10 cellular contexts compared by ENCODE assay signal in genomic region chr6:151393410-151393809, GRCh38. TPM values are rescaled to one million over a fixed set of nuclear protein-coding genes. Genes with fewer than 3 reads are reported as not detected.
DNase-seq lines count a peak whose midpoint lies in the region; ATAC-seq and TF ChIP-seq lines count a peak whose summit lies in the region.
"Had no signal": no experiment of that assay in that cellular context is flagged by ENCODE, and none has a peak within 500 bp of the region (broad histone marks: within the 10 kb centered on the region; RNA-seq: fewer than 3 reads in every experiment).

No MANE protein-coding gene starts in this region.

- H3K9me3 ChIP-seq in SK-N-MC (ENCODE audit: low read depth, low read length) (no peaks in the 10 kb centered on the region), smooth muscle cell (replicated peaks; ENCODE audit: low read depth) (no peaks in the 10 kb centered on the region), esophagus squamous epithelium (no peaks in the 10 kb centered on the region), lower lobe of right lung (no peaks in the 10 kb centered on the region)
- H3K9me3 ChIP-seq: ascending aorta had no signal

- H3K4me3 ChIP-seq in SK-N-MC (peak overlapping the region; percentile 98), smooth muscle cell (peak overlapping the region; percentile 95), esophagus squamous epithelium (no peak overlapping the region), lower lobe of right lung (no peak overlapping the region)

- peak overlapping the region; percentile 95 for H3K27ac Mint-ChIP-seq in activated T-cell treated with anti-CD3 and anti-CD28 coated beads, Interleukin-2, amount 50 U/mL, for 72 hours
- H3K27ac Mint-ChIP-seq in endothelial cell (ENCODE audit: unreplicated experiment), result no peak overlapping the region

- H3K4me1 Mint-ChIP-seq in activated T-cell treated with anti-CD3 and anti-CD28 coated beads, Interleukin-2, amount 50 U/mL, for 72 hours (ENCODE audit: low read depth), result peaks cover 62% of the 10 kb centered on the region
- H3K4me1 Mint-ChIP-seq in endothelial cell (ENCODE audit: unreplicated experiment), result peaks cover 30% of the 10 kb centered on the region

- H4K20me1 ChIP-seq in smooth muscle cell (ENCODE audit: low read depth), result peaks cover 68% of the 10 kb centered on the region

- H3K4me3 Mint-ChIP-seq in activated T-cell treated with anti-CD3 and anti-CD28 coated beads, Interleukin-2, amount 50 U/mL, for 72 hours, result peak overlapping the region; percentile 97
- H3K4me3 Mint-ChIP-seq in endothelial cell (ENCODE audit: unreplicated experiment), result peak overlapping the region; percentile 94

- peaks cover 8 to 19% of the 10 kb centered on the region in 2 donors for H3K36me3 Mint-ChIP-seq in activated T-cell treated with anti-CD3 and anti-CD28 coated beads, Interleukin-2, amount 50 U/mL, for 72 hours (ENCODE audit: insufficient read depth in 2 of 2)
- peaks cover 21% of the 10 kb centered on the region for H3K36me3 Mint-ChIP-seq in endothelial cell (ENCODE audit: low read depth, unreplicated experiment)

- peaks cover 72% of the 10 kb centered on the region for H3K79me2 ChIP-seq in smooth muscle cell (ENCODE audit: low read depth)

- H3K9me3 Mint-ChIP-seq in activated T-cell treated with anti-CD3 and anti-CD28 coated beads, Interleukin-2, amount 50 U/mL, for 72 hours, result no peaks in the 10 kb centered on the region
- no peaks in the 10 kb centered on the region for H3K9me3 Mint-ChIP-seq in endothelial cell (ENCODE audit: unreplicated experiment)

- H3K9ac ChIP-seq in SK-N-MC (ENCODE audit: insufficient read length) (peak overlapping the region; percentile 83), smooth muscle cell (ENCODE audit: low read depth) (no peak overlapping the region)

- peaks cover 23% of the 10 kb centered on the region for H3F3A ChIP-seq in smooth muscle cell (ENCODE audit: low read depth)

- no peaks in the 10 kb centered on the region for H3K27me3 Mint-ChIP-seq in activated T-cell treated with anti-CD3 and anti-CD28 coated beads, Interleukin-2, amount 50 U/mL, for 72 hours (ENCODE audit: low read depth)
- H3K27me3 Mint-ChIP-seq in endothelial cell (ENCODE audit: unreplicated experiment), result peaks cover 21% of the 10 kb centered on the region

- peaks cover 19% of the 10 kb centered on the region for H3K4me1 ChIP-seq in smooth muscle cell (ENCODE audit: low read depth)
- peaks cover 20 to 61% (median 23%) of the 10 kb centered on the region in 3 donors for H3K4me1 ChIP-seq in esophagus squamous epithelium
- H3K4me1 ChIP-seq in lower lobe of right lung, result peaks cover 53% of the 10 kb centered on the region

- H2AFZ ChIP-seq in smooth muscle cell (ENCODE audit: low read depth), result no peak overlapping the region

- TF ChIP-seq CTCF in endothelial cell (IDR thresholded peaks at IDR 0.05; ENCODE audit: unreplicated experiment) (no peak), smooth muscle cell (IDR thresholded peaks at IDR 0.05; ENCODE audit: borderline replicate concordance, insufficient read depth, poor library complexity, severe bottlenecking) (no peak), esophagus squamous epithelium (IDR thresholded peaks at IDR 0.05) (no peak), lower lobe of right lung (IDR thresholded peaks at IDR 0.05) (no peak)

- peak overlapping the region; percentile 96 for H3K4me2 ChIP-seq in smooth muscle cell

- no peak for ATAC-seq in activated T-cell treated with anti-CD3 and anti-CD28 coated beads, Interleukin-2, amount 50 U/mL, for 72 hours (replicated peaks in 1 of 2)
- ATAC-seq in lower lobe of right lung, result no peak

- H3K27me3 ChIP-seq in smooth muscle cell (ENCODE audit: low read depth) (no peaks in the 10 kb centered on the region), esophagus squamous epithelium (no peaks in the 10 kb centered on the region), lower lobe of right lung (ENCODE audit: low read depth) (no peaks in the 10 kb centered on the region)
- H3K27me3 ChIP-seq: ascending aorta had no signal

- H3K27ac ChIP-seq in SK-N-MC (peak overlapping the region; percentile 85), smooth muscle cell (ENCODE audit: low read depth) (peak overlapping the region; percentile 98), esophagus squamous epithelium (peak overlapping the region in 1 of 4 donors; percentile 100), lower lobe of right lung (no peak overlapping the region)

- DNase-seq in activated T-cell treated with anti-CD3 and anti-CD28 coated beads, Interleukin-2, amount 50 U/mL, for 72 hours, result no peak
- no peak for DNase-seq in activated T-cell treated with anti-CD3 and anti-CD28 coated beads, Interleukin-2, amount 50 U/mL, for 1 hour
- no peak for DNase-seq in SK-N-MC (ENCODE audit: low read depth, low spot score)
- DNase-seq in endothelial cell (ENCODE audit: low spot score), result no peak
- DNase-seq in smooth muscle cell (lab: John Stamatoyannopoulos, UW; ENCODE audit: unreplicated experiment), result no peak
- no peak for DNase-seq in Ammon's horn (ENCODE audit: low spot score)
- no peak for DNase-seq in esophagus squamous epithelium (lab: John Stamatoyannopoulos, UW)
- no peak for DNase-seq in lower lobe of right lung
- DNase-seq: mesendoderm had no signal

- H3K36me3 ChIP-seq in SK-N-MC (ENCODE audit: insufficient read depth, low read length) (peaks cover 34% of the 10 kb centered on the region), smooth muscle cell (ENCODE audit: low read depth) (no peaks in the 10 kb centered on the region), esophagus squamous epithelium (no peaks in the 10 kb centered on the region), lower lobe of right lung (no peaks in the 10 kb centered on the region)

- intact Hi-C loops in esophagus squamous epithelium (cut with DNase I) (loop anchor here (10.0 kb wide), 1 partner anchor 51 kb away; no protein-coding TSS in a partner anchor), lower lobe of right lung (cut with DNase I) (no loop called here)

- WGBS in smooth muscle cell (ENCODE audit: low lambda C conversion rate), result 92% methylated on average over 4 of the region's 4 CpGs
- WGBS in esophagus squamous epithelium, 2 donors, result 47 to 50% methylated on average over 4 of the region's 4 CpGs

- TF ChIP-seq POLR2A in esophagus squamous epithelium (IDR thresholded peaks at IDR 0.05), result no peak

RNA-seq across cellular contexts. Expression of gene ZBTB2, which starts 2.1 kb away (rescaled TPM):
- 10 to 100 TPM; 24.3 to 27.7 TPM for total RNA-seq in activated T-cell treated with anti-CD3 and anti-CD28 coated beads, Interleukin-2, amount 50 U/mL, for 72 hours
- 11.6 TPM for total RNA-seq in endothelial cell (ENCODE audit: unreplicated experiment)
- total RNA-seq in smooth muscle cell, result 10.7 and 15.1 TPM in 2 replicates
- 4.1 and 7.1 TPM in 2 replicates for polyA plus RNA-seq in smooth muscle cell
- 10 to 100 TPM in 1 of 4 donors, 1 to 10 TPM in 3; 4.2 to 11.3 (median 7.4) TPM for total RNA-seq in esophagus squamous epithelium
- 10.3 TPM for total RNA-seq in lower lobe of right lung

RNA-seq across cellular contexts. Expression of gene RMND1, which starts 58.5 kb away (rescaled TPM):
- 10 to 100 TPM; 22.7 to 26.6 TPM for total RNA-seq in activated T-cell treated with anti-CD3 and anti-CD28 coated beads, Interleukin-2, amount 50 U/mL, for 72 hours
- 18.7 TPM for total RNA-seq in endothelial cell (ENCODE audit: unreplicated experiment)
- 22.0 and 27.9 TPM in 2 replicates for total RNA-seq in smooth muscle cell
- polyA plus RNA-seq in smooth muscle cell, result 13.0 and 16.2 TPM in 2 replicates
- 10 to 100 TPM in 3 of 4 donors, 1 to 10 TPM in 1; 4.6 to 25.9 (median 15.3) TPM for total RNA-seq in esophagus squamous epithelium
- 19.5 TPM for total RNA-seq in lower lobe of right lung

Comparison
In these comparisons a context has a peak if more than half of its experiments do, and no peak if none do; other contexts are left out.
1. H3K4me3 ChIP-seq: peak in SK-N-MC (single experiment) and smooth muscle cell (single experiment); none in esophagus squamous epithelium (0 of 4) and lower lobe of right lung (single experiment).